Comparison of ENCODE assay signal across 7 cellular contexts in genomic region chr1:62783736-62784508, GRCh38.
DNase-seq lines count a peak whose midpoint lies in the region; ATAC-seq and TF ChIP-seq lines count a peak whose summit lies in the region.

Gene ATG4C (plus strand): TSS chr1:62784132. CDS start chr1:62803787, 19,655 bp downstream.

- ATAC-seq in GM18508 (IDR thresholded peaks at IDR 0.05; ENCODE audit: insufficient read depth, unreplicated experiment) (peak; percentile 87), HG02981 (IDR thresholded peaks at IDR 0.05; ENCODE audit: unreplicated experiment) (peak; percentile 94)

- TF ChIP-seq CTCF in astrocyte of the spinal cord (IDR thresholded peaks at IDR 0.05; ENCODE audit: low read depth, low read length) (no peak), retinal pigment epithelial cell (conservative IDR thresholded peaks at IDR 0.05; ENCODE audit: low read depth, low read length) (no peak)

- in situ Hi-C loops in astrocyte of the spinal cord (cut with HindIII; ENCODE audit: low sequenced_read_pairs): no loop called here

- H3K4me3 ChIP-seq in astrocyte of the spinal cord (ENCODE audit: low read depth, low read length): peak within 1 kb of the TSS; percentile 90
- peak within 1 kb of the TSS; percentile 96 for H3K4me3 ChIP-seq in retinal pigment epithelial cell (ENCODE audit: low read length)

- DNase-seq in NCI-H2029 (lab: John Stamatoyannopoulos, UW) (peak; percentile 100), T-helper 9 cell (peak; percentile 88), astrocyte of the spinal cord (ENCODE audit: low read depth, low spot score) (peak; percentile 99), hypothalamus (lab: John Stamatoyannopoulos, UW) (peak; percentile 71 to 100 (median 94)), retinal pigment epithelial cell (ENCODE audit: low read depth) (peak; percentile 94)

Comparison
In these comparisons a context has a peak if more than half of its experiments do, and no peak if none do; other contexts are left out.
1. Peak in every context shown above with its lines: DNase-seq, ATAC-seq and H3K4me3 ChIP-seq.